In the genomic region with DNA sequence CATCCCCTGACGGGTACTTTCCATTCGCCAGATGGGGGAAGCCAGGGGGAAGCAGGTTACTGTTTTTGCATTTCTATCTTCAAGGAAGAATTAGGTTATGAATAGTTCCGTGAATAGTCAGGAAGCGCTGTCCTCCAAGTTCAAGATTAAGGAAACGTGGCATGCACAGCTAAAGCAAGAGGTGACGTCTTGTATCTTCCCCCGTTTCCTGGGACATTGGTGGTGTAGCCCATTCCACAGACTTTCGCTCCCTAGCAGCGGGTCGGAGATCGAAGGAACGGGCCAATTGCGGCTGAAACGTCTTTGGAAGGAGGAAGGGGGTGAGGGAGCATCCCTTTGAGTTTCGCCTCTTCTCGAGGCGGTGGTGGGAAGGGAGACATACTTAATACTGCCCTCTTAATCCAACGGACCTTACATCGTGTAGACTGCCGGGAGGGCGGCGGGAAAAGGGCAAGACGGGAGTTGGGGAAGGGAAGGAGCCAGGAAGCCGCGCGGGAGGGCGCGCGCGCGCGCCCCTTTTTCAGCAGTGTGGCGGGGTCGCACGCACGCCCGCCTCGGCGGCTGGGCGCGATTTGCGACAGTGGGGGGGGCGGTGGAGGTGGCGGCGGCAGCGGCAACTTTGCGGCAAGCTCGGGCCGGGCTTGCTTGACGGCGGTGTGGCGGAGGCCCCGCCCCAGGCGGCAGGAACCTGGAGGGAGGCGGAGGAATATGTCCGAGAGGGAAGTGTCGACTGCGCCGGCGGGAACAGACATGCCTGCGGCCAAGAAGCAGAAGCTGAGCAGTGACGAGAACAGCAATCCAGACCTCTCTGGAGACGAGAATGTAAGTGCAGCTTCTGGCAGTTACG, we compare ENCODE assay signal across 1 cellular context.
TF ChIP-seq lines count a peak whose summit lies in the region.

A gene with protein sequence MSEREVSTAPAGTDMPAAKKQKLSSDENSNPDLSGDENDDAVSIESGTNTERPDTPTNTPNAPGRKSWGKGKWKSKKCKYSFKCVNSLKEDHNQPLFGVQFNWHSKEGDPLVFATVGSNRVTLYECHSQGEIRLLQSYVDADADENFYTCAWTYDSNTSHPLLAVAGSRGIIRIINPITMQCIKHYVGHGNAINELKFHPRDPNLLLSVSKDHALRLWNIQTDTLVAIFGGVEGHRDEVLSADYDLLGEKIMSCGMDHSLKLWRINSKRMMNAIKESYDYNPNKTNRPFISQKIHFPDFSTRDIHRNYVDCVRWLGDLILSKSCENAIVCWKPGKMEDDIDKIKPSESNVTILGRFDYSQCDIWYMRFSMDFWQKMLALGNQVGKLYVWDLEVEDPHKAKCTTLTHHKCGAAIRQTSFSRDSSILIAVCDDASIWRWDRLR (plus strand): TSS at position 232 of the 847 bp plus-strand sequence. CDS start 477 bp downstream, at position 709.

TF ChIP-seq in HepG2, 621 proteins besides CTCF, POLR2A, EP300 and RAD21 (continued from another document and continues in another):
- TF ChIP-seq, protein P1, sequence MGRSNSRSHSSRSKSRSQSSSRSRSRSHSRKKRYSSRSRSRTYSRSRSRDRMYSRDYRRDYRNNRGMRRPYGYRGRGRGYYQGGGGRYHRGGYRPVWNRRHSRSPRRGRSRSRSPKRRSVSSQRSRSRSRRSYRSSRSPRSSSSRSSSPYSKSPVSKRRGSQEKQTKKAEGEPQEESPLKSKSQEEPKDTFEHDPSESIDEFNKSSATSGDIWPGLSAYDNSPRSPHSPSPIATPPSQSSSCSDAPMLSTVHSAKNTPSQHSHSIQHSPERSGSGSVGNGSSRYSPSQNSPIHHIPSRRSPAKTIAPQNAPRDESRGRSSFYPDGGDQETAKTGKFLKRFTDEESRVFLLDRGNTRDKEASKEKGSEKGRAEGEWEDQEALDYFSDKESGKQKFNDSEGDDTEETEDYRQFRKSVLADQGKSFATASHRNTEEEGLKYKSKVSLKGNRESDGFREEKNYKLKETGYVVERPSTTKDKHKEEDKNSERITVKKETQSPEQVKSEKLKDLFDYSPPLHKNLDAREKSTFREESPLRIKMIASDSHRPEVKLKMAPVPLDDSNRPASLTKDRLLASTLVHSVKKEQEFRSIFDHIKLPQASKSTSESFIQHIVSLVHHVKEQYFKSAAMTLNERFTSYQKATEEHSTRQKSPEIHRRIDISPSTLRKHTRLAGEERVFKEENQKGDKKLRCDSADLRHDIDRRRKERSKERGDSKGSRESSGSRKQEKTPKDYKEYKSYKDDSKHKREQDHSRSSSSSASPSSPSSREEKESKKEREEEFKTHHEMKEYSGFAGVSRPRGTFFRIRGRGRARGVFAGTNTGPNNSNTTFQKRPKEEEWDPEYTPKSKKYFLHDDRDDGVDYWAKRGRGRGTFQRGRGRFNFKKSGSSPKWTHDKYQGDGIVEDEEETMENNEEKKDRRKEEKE (IDR thresholded peaks at IDR 0.05) = no peak
- TF ChIP-seq CEBPG (CRISPR knock-in tag; IDR thresholded peaks at IDR 0.05) = 0 out of 2 replicates have a peak, but pooled peaks have one; percentile 13
- TF ChIP-seq ZNF230 (CRISPR knock-in tag; IDR thresholded peaks at IDR 0.05) = peak; percentile 89; the same call in 1 of the 2 replicates
- TF ChIP-seq IRF2 (CRISPR knock-in tag; IDR thresholded peaks at IDR 0.05) = peak; percentile 70; the same call in 1 of the 2 replicates
- TF ChIP-seq, protein P2, sequence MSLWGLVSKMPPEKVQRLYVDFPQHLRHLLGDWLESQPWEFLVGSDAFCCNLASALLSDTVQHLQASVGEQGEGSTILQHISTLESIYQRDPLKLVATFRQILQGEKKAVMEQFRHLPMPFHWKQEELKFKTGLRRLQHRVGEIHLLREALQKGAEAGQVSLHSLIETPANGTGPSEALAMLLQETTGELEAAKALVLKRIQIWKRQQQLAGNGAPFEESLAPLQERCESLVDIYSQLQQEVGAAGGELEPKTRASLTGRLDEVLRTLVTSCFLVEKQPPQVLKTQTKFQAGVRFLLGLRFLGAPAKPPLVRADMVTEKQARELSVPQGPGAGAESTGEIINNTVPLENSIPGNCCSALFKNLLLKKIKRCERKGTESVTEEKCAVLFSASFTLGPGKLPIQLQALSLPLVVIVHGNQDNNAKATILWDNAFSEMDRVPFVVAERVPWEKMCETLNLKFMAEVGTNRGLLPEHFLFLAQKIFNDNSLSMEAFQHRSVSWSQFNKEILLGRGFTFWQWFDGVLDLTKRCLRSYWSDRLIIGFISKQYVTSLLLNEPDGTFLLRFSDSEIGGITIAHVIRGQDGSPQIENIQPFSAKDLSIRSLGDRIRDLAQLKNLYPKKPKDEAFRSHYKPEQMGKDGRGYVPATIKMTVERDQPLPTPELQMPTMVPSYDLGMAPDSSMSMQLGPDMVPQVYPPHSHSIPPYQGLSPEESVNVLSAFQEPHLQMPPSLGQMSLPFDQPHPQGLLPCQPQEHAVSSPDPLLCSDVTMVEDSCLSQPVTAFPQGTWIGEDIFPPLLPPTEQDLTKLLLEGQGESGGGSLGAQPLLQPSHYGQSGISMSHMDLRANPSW (CRISPR knock-in tag; IDR thresholded peaks at IDR 0.05; ENCODE audit: borderline replicate concordance) = peak; percentile 81; the same call in 1 of the 2 replicates
- no peak for TF ChIP-seq SMYD3 (CRISPR knock-in tag; IDR thresholded peaks at IDR 0.05)
- no peak for TF ChIP-seq ZNF839 (CRISPR knock-in tag; IDR thresholded peaks at IDR 0.05; ENCODE audit: borderline replicate concordance)
- TF ChIP-seq SNAPC2 (CRISPR knock-in tag; IDR thresholded peaks at IDR 0.05) = no peak
- TF ChIP-seq EEA1 (CRISPR knock-in tag; IDR thresholded peaks at IDR 0.05; ENCODE audit: borderline replicate concordance) = no peak; the same call in 1 of the 2 replicates
- no peak for TF ChIP-seq ZNF383 (CRISPR knock-in tag; IDR thresholded peaks at IDR 0.05; ENCODE audit: borderline replicate concordance)
- TF ChIP-seq, protein P3, sequence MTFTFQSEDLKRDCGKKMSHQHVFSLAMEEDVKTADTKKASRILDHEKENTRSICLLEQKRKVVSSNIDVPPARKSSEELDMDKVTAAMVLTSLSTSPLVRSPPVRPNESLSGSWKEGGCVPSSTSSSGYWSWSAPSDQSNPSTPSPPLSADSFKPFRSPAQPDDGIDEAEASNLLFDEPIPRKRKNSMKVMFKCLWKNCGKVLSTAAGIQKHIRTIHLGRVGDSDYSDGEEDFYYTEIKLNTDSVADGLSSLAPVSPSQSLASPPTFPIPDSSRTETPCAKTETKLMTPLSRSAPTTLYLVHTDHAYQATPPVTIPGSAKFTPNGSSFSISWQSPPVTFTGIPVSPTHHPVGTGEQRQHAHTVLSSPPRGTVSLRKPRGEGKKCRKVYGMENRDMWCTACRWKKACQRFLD (CRISPR knock-in tag; IDR thresholded peaks at IDR 0.05; ENCODE audit: borderline replicate concordance) = no peak; the same call in 1 of the 2 replicates
- 0 out of 2 replicates have a peak, but pooled peaks have one; percentile 24 for TF ChIP-seq ZNF121 (CRISPR knock-in tag; IDR thresholded peaks at IDR 0.05)
- TF ChIP-seq ZNF674 (CRISPR knock-in tag; IDR thresholded peaks at IDR 0.05; ENCODE audit: low read depth) = no peak
- TF ChIP-seq, protein P4, sequence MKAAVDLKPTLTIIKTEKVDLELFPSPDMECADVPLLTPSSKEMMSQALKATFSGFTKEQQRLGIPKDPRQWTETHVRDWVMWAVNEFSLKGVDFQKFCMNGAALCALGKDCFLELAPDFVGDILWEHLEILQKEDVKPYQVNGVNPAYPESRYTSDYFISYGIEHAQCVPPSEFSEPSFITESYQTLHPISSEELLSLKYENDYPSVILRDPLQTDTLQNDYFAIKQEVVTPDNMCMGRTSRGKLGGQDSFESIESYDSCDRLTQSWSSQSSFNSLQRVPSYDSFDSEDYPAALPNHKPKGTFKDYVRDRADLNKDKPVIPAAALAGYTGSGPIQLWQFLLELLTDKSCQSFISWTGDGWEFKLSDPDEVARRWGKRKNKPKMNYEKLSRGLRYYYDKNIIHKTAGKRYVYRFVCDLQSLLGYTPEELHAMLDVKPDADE (CRISPR knock-in tag; IDR thresholded peaks at IDR 0.05) = no peak
- TF ChIP-seq ZNF101 (CRISPR knock-in tag; IDR thresholded peaks at IDR 0.05; ENCODE audit: borderline replicate concordance, low read depth) = no peak
- TF ChIP-seq KDM5B (CRISPR knock-in tag; IDR thresholded peaks at IDR 0.05; ENCODE audit: borderline replicate concordance) = peak; percentile 25; the same call in 1 of the 2 replicates
- peak; percentile 78 for TF ChIP-seq YEATS2 (CRISPR knock-in tag; IDR thresholded peaks at IDR 0.05; ENCODE audit: borderline replicate concordance)
- TF ChIP-seq HNF4G (IDR thresholded peaks at IDR 0.05; ENCODE audit: borderline replicate concordance, low read depth, low read length) = no peak
- no peak for TF ChIP-seq HNF4G (CRISPR knock-in tag; IDR thresholded peaks at IDR 0.05; ENCODE audit: borderline replicate concordance, low read depth)
- TF ChIP-seq FOXK1 (CRISPR knock-in tag; IDR thresholded peaks at IDR 0.05; ENCODE audit: borderline replicate concordance, low read depth) = peak; percentile 38; the same call in 1 of the 2 replicates
- no peak for TF ChIP-seq MTA3 (CRISPR knock-in tag; IDR thresholded peaks at IDR 0.05)
- peak; percentile 59; the same call in 1 of the 2 replicates for TF ChIP-seq ZNF510 (CRISPR knock-in tag; IDR thresholded peaks at IDR 0.05; ENCODE audit: low read depth)
- TF ChIP-seq ZNF264 (CRISPR knock-in tag; IDR thresholded peaks at IDR 0.05) = no peak
- TF ChIP-seq, protein P5, sequence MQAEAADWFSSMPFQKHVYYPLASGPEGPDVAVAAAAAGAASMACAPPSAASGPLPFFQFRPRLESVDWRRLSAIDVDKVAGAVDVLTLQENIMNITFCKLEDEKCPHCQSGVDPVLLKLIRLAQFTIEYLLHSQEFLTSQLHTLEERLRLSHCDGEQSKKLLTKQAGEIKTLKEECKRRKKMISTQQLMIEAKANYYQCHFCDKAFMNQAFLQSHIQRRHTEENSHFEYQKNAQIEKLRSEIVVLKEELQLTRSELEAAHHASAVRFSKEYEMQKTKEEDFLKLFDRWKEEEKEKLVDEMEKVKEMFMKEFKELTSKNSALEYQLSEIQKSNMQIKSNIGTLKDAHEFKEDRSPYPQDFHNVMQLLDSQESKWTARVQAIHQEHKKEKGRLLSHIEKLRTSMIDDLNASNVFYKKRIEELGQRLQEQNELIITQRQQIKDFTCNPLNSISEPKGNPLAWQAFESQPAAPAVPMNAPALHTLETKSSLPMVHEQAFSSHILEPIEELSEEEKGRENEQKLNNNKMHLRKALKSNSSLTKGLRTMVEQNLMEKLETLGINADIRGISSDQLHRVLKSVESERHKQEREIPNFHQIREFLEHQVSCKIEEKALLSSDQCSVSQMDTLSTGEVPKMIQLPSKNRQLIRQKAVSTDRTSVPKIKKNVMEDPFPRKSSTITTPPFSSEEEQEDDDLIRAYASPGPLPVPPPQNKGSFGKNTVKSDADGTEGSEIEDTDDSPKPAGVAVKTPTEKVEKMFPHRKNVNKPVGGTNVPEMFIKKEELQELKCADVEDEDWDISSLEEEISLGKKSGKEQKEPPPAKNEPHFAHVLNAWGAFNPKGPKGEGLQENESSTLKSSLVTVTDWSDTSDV (CRISPR knock-in tag; IDR thresholded peaks at IDR 0.05) = no peak
- no peak for TF ChIP-seq ZNF251 (CRISPR knock-in tag; IDR thresholded peaks at IDR 0.05)
- no peak for TF ChIP-seq NFRKB (IDR thresholded peaks at IDR 0.05)
- TF ChIP-seq RBAK (CRISPR knock-in tag; IDR thresholded peaks at IDR 0.05) = no peak
- TF ChIP-seq, protein P6, sequence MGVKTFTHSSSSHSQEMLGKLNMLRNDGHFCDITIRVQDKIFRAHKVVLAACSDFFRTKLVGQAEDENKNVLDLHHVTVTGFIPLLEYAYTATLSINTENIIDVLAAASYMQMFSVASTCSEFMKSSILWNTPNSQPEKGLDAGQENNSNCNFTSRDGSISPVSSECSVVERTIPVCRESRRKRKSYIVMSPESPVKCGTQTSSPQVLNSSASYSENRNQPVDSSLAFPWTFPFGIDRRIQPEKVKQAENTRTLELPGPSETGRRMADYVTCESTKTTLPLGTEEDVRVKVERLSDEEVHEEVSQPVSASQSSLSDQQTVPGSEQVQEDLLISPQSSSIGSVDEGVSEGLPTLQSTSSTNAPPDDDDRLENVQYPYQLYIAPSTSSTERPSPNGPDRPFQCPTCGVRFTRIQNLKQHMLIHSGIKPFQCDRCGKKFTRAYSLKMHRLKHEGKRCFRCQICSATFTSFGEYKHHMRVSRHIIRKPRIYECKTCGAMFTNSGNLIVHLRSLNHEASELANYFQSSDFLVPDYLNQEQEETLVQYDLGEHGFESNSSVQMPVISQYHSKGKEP (CRISPR knock-in tag; IDR thresholded peaks at IDR 0.05) = no peak
- TF ChIP-seq CREB1 (IDR thresholded peaks at IDR 0.05) = peak; percentile 68
- TF ChIP-seq CREB1 (CRISPR knock-in tag; IDR thresholded peaks at IDR 0.05) = peak; percentile 69; the same call in 1 of the 2 replicates
- no peak for TF ChIP-seq PAWR (CRISPR knock-in tag; IDR thresholded peaks at IDR 0.05; ENCODE audit: borderline replicate concordance)
- TF ChIP-seq ZNF567 (CRISPR knock-in tag; IDR thresholded peaks at IDR 0.05; ENCODE audit: borderline replicate concordance) = peak; percentile 56; the same call in 1 of the 2 replicates
- TF ChIP-seq ZNF260 (CRISPR knock-in tag; IDR thresholded peaks at IDR 0.05; ENCODE audit: borderline replicate concordance, low read depth) = no peak
- TF ChIP-seq FOXA1 (IDR thresholded peaks at IDR 0.05) = no peak
- no peak for TF ChIP-seq FOXA1 (CRISPR knock-in tag; IDR thresholded peaks at IDR 0.05)
- peak; percentile 47; the same call in 1 of the 2 replicates for TF ChIP-seq HOXA5 (CRISPR knock-in tag; IDR thresholded peaks at IDR 0.05)
- TF ChIP-seq EHMT2 (IDR thresholded peaks at IDR 0.05; ENCODE audit: borderline replicate concordance, low read depth, low read length) = no peak
- no peak for TF ChIP-seq SMARCC2 (IDR thresholded peaks at IDR 0.05)
- TF ChIP-seq RXRA (CRISPR knock-in tag; IDR thresholded peaks at IDR 0.05) = no peak; the same call in 1 of the 2 replicates
- TF ChIP-seq JUND (CRISPR knock-in tag; IDR thresholded peaks at IDR 0.05) = no peak
- TF ChIP-seq, protein P7, sequence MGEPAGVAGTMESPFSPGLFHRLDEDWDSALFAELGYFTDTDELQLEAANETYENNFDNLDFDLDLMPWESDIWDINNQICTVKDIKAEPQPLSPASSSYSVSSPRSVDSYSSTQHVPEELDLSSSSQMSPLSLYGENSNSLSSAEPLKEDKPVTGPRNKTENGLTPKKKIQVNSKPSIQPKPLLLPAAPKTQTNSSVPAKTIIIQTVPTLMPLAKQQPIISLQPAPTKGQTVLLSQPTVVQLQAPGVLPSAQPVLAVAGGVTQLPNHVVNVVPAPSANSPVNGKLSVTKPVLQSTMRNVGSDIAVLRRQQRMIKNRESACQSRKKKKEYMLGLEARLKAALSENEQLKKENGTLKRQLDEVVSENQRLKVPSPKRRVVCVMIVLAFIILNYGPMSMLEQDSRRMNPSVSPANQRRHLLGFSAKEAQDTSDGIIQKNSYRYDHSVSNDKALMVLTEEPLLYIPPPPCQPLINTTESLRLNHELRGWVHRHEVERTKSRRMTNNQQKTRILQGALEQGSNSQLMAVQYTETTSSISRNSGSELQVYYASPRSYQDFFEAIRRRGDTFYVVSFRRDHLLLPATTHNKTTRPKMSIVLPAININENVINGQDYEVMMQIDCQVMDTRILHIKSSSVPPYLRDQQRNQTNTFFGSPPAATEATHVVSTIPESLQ (CRISPR knock-in tag; conservative IDR thresholded peaks at IDR 0.05) = no peak
